ENCODE assay signal across 2 cellular contexts in the genomic region with DNA sequence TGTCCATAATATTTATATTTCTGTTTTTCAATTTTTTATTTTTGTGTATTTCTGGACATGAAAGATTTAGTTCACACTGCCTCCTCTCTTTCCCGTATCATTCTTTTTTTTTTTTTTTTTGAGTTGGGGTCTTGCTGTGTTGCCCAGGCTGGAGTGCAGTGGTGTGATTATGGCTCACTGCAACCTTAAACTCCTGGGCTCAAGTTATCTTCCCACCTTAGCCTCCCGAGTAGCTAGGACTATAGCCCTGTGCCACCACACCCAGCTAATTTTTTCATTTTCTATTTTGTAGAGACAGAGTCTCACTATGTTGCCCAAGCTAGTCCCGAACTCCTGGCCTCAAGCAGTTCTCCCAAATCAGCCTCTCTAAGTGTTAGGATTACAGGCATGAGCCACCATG.
A peak's percentile ranks its signal among the peaks of the same experiment; 100 is the strongest.
TF ChIP-seq lines count a peak whose summit lies in the region.

No MANE protein-coding gene starts in this region.

TF ChIP-seq in HEK293, 187 proteins besides CTCF, POLR2A, EP300 and RAD21:
- peak; percentile 43; the same call in 1 of the 2 replicates for TF ChIP-seq ZNF121 (tag by site-specific recombination; IDR thresholded peaks at IDR 0.05)
- TF ChIP-seq, protein P1, sequence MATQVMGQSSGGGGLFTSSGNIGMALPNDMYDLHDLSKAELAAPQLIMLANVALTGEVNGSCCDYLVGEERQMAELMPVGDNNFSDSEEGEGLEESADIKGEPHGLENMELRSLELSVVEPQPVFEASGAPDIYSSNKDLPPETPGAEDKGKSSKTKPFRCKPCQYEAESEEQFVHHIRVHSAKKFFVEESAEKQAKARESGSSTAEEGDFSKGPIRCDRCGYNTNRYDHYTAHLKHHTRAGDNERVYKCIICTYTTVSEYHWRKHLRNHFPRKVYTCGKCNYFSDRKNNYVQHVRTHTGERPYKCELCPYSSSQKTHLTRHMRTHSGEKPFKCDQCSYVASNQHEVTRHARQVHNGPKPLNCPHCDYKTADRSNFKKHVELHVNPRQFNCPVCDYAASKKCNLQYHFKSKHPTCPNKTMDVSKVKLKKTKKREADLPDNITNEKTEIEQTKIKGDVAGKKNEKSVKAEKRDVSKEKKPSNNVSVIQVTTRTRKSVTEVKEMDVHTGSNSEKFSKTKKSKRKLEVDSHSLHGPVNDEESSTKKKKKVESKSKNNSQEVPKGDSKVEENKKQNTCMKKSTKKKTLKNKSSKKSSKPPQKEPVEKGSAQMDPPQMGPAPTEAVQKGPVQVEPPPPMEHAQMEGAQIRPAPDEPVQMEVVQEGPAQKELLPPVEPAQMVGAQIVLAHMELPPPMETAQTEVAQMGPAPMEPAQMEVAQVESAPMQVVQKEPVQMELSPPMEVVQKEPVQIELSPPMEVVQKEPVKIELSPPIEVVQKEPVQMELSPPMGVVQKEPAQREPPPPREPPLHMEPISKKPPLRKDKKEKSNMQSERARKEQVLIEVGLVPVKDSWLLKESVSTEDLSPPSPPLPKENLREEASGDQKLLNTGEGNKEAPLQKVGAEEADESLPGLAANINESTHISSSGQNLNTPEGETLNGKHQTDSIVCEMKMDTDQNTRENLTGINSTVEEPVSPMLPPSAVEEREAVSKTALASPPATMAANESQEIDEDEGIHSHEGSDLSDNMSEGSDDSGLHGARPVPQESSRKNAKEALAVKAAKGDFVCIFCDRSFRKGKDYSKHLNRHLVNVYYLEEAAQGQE (tag by site-specific recombination; IDR thresholded peaks at IDR 0.05) = no peak

TF ChIP-seq in K562, 482 proteins besides CTCF, POLR2A, EP300 and RAD21:
- TF ChIP-seq, protein P2, sequence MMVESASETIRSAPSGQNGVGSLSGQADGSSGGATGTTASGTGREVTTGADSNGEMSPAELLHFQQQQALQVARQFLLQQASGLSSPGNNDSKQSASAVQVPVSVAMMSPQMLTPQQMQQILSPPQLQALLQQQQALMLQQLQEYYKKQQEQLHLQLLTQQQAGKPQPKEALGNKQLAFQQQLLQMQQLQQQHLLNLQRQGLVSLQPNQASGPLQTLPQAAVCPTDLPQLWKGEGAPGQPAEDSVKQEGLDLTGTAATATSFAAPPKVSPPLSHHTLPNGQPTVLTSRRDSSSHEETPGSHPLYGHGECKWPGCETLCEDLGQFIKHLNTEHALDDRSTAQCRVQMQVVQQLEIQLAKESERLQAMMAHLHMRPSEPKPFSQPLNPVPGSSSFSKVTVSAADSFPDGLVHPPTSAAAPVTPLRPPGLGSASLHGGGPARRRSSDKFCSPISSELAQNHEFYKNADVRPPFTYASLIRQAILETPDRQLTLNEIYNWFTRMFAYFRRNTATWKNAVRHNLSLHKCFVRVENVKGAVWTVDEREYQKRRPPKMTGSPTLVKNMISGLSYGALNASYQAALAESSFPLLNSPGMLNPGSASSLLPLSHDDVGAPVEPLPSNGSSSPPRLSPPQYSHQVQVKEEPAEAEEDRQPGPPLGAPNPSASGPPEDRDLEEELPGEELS (CRISPR knock-in tag; IDR thresholded peaks at IDR 0.05; ENCODE audit: borderline replicate concordance) = no peak
- TF ChIP-seq ZNF121 (CRISPR knock-in tag; conservative IDR thresholded peaks at IDR 0.05) = peak; percentile 91
